ENCODE assay signal across 1 cellular context in the genomic region with DNA sequence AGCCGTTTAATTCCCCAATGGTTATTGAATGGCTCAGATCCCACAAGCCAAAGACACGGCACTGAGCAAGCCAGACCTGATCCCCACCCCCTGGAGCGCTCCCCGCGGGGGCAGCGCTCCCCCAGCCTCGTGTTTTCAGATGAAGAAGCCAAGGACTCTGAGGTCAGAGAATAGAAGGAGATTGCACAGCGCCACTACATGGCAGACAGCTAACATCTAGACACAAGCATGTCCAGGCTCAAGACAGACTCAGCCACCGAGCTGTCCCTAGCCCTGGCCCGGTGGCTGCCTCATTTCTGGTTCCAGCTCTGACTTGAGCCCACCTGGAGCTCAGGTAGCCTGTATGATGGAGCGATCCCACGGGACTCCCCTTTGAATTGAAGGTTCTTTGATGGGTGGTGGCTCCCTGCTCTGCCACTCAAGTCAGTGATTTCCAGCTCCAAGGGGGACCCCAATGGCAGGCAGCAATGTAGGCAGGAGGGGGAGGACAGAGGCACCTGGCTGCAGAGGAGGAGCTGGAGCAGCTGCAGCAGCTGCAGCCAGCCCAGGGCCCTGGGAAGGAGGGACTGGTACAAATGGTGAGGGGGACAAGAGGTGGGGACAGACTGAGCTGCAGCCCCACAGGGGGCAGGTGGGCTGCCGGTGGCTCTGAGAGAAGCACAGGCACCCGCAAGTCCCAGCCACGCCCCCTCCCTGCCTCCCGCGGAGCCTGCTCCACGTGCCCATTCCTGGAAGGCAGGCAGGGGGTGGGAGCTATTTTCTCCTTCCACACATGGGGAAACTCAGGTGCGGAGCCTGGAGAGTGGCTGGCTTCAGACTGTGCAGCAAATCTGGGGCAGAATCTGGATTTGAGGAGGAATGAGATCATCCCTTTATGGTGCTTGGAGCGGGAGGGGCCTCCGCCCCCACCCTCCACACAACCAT.
TF ChIP-seq lines count a peak whose summit lies in the region.

No MANE protein-coding gene starts in this region.

TF ChIP-seq in A549, 52 proteins besides CTCF, POLR2A, EP300 and RAD21 (continued from another document):
- no peak for TF ChIP-seq CBX8 (IDR thresholded peaks at IDR 0.05)
- no peak for TF ChIP-seq MAZ (IDR thresholded peaks at IDR 0.05; ENCODE audit: borderline replicate concordance, low read depth, low read length)
- TF ChIP-seq FOXS1 (CRISPR knock-in tag; IDR thresholded peaks at IDR 0.05) = no peak
- TF ChIP-seq HEYL (CRISPR knock-in tag; IDR thresholded peaks at IDR 0.05) = no peak
- no peak for TF ChIP-seq HOXB13 (CRISPR knock-in tag; IDR thresholded peaks at IDR 0.05; ENCODE audit: low read depth)
- TF ChIP-seq RCOR1 (IDR thresholded peaks at IDR 0.05; ENCODE audit: low read depth, low read length) = no peak
- TF ChIP-seq, protein P1, sequence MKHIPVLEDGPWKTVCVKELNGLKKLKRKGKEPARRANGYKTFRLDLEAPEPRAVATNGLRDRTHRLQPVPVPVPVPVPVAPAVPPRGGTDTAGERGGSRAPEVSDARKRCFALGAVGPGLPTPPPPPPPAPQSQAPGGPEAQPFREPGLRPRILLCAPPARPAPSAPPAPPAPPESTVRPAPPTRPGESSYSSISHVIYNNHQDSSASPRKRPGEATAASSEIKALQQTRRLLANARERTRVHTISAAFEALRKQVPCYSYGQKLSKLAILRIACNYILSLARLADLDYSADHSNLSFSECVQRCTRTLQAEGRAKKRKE (CRISPR knock-in tag; IDR thresholded peaks at IDR 0.05; ENCODE audit: low read depth) = no peak
